ENCODE assay signal across 24 cellular contexts in the genomic region with DNA sequence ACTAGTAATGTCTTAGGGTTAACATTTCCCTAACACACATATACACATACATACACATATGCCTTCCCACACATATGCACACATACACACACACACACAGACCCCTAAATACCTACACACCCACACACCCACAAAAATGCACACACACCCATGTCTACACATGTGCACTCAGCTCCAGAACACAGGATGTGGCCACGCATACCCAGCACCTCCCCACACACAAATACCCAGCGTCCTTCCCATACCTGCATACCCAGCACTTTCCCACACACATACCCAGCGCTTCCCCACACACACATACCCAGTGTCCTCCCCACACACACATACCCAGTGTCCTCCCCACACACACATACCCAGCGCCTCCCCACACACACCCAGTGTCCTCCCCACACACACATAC.
A peak's percentile ranks its signal among the peaks of the same experiment; 100 is the strongest.
DNase-seq lines count a peak whose midpoint lies in the region; ATAC-seq and TF ChIP-seq lines count a peak whose summit lies in the region.
"Had no signal": no experiment of that assay in that cellular context is flagged by ENCODE, and none has a peak within 500 bp of the region (broad histone marks: within the 10 kb centered on the region; RNA-seq: fewer than 3 reads in every experiment).

No MANE protein-coding gene starts in this region.

- H2AFZ ChIP-seq in osteoblast (ENCODE audit: low read length): no peak overlapping the region

- CTCF ChIA-PET in activated CD4-positive, alpha-beta T cell treated with anti-CD3 and anti-CD28 coated beads for 36 hours (lab: Charles Lee): interaction anchor here (0.6 to 1.3 kb wide), 2 partner anchors 439 to 567 kb away, joined by 3 to 4 read pairs; no protein-coding TSS in a partner anchor

- H3K9me3 ChIP-seq in osteoblast (ENCODE audit: low read depth, low read length) (no peaks in the 10 kb centered on the region), SJCRH30 (replicated peaks) (no peaks in the 10 kb centered on the region; the same call in 1 of the 2 replicates)

- H3K27me3 ChIP-seq in osteoblast (ENCODE audit: insufficient read depth, low read length): no peaks in the 10 kb centered on the region
- peaks cover 17% of the 10 kb centered on the region for H3K27me3 ChIP-seq in SJCRH30

- no peaks in the 10 kb centered on the region for H4K20me1 ChIP-seq in osteoblast (ENCODE audit: insufficient read depth, low read length)

- no peaks in the 10 kb centered on the region for H3K79me2 ChIP-seq in osteoblast (ENCODE audit: insufficient read depth, low read length)

- H3K27me3 Mint-ChIP-seq in activated CD4-positive, alpha-beta T cell treated with anti-CD3 and anti-CD28 coated beads for 36 hours: peaks cover 2% of the 10 kb centered on the region
- H3K27me3 Mint-ChIP-seq in activated CD4-positive, alpha-beta T cell treated with anti-CD3 and anti-CD28 coated beads, Interleukin-2, amount 10 ng/mL, durations not matched to agents 24 days and 14 days: no peaks in the 10 kb centered on the region
- peaks cover 2% of the 10 kb centered on the region for H3K27me3 Mint-ChIP-seq in activated naive CD8-positive, alpha-beta T cell treated with anti-CD3 and anti-CD28 coated beads, Interleukin-2, amount 10 ng/mL, durations not matched to agents 7 days and 5 days
- H3K27me3 Mint-ChIP-seq in activated naive CD8-positive, alpha-beta T cell treated with anti-CD3 and anti-CD28 coated beads for 36 hours: no peaks in the 10 kb centered on the region
- H3K27me3 Mint-ChIP-seq in endothelial cell (ENCODE audit: unreplicated experiment): peaks cover 21% of the 10 kb centered on the region
- H3K27me3 Mint-ChIP-seq: B cell had no signal

- H3K4me3 ChIP-seq in osteoblast (ENCODE audit: insufficient read depth, low read length) (no peak overlapping the region), SJCRH30 (no peak overlapping the region)

- H3K27ac ChIP-seq in osteoblast (ENCODE audit: low read depth, low read length) (no peak overlapping the region), SJCRH30 (no peak overlapping the region)
- H3K27ac ChIP-seq: 22Rv1, C4-2B had no signal

- H3K27ac Mint-ChIP-seq in activated CD4-positive, alpha-beta T cell treated with anti-CD3 and anti-CD28 coated beads for 36 hours: no peak overlapping the region
- no peak overlapping the region for H3K27ac Mint-ChIP-seq in activated CD4-positive, alpha-beta T cell treated with anti-CD3 and anti-CD28 coated beads, Interleukin-2, amount 10 ng/mL, durations not matched to agents 24 days and 14 days
- no peak overlapping the region for H3K27ac Mint-ChIP-seq in activated naive CD8-positive, alpha-beta T cell treated with anti-CD3 and anti-CD28 coated beads, Interleukin-2, amount 10 ng/mL, durations not matched to agents 7 days and 5 days
- H3K27ac Mint-ChIP-seq in activated naive CD8-positive, alpha-beta T cell treated with anti-CD3 and anti-CD28 coated beads for 36 hours: no peak overlapping the region
- peak overlapping the region; percentile 70 for H3K27ac Mint-ChIP-seq in endothelial cell (ENCODE audit: unreplicated experiment)
- H3K27ac Mint-ChIP-seq: B cell had no signal

- no peak overlapping the region for H3K4me2 ChIP-seq in osteoblast (ENCODE audit: insufficient read depth, low read length)

- H3K4me1 Mint-ChIP-seq in activated CD4-positive, alpha-beta T cell treated with anti-CD3 and anti-CD28 coated beads for 36 hours: peaks cover 31% of the 10 kb centered on the region
- H3K4me1 Mint-ChIP-seq in activated CD4-positive, alpha-beta T cell treated with anti-CD3 and anti-CD28 coated beads, Interleukin-2, amount 10 ng/mL, durations not matched to agents 24 days and 14 days: peaks cover 12% of the 10 kb centered on the region
- peaks cover 12% of the 10 kb centered on the region for H3K4me1 Mint-ChIP-seq in activated naive CD8-positive, alpha-beta T cell treated with anti-CD3 and anti-CD28 coated beads, Interleukin-2, amount 10 ng/mL, durations not matched to agents 7 days and 5 days
- peaks cover 14% of the 10 kb centered on the region for H3K4me1 Mint-ChIP-seq in activated naive CD8-positive, alpha-beta T cell treated with anti-CD3 and anti-CD28 coated beads for 36 hours
- no peaks in the 10 kb centered on the region for H3K4me1 Mint-ChIP-seq in endothelial cell (ENCODE audit: unreplicated experiment)

- no peaks in the 10 kb centered on the region for H3K4me1 ChIP-seq in osteoblast (ENCODE audit: insufficient read depth, low read length)
- H3K4me1 ChIP-seq in SJCRH30: no peaks in the 10 kb centered on the region

- POLR2A ChIA-PET in activated CD4-positive, alpha-beta T cell treated with anti-CD3 and anti-CD28 coated beads for 36 hours (lab: Charles Lee): no interaction called here
- POLR2A ChIA-PET in activated naive CD8-positive, alpha-beta T cell treated with anti-CD3 and anti-CD28 coated beads, Interleukin-2, amount 10 ng/mL, durations not matched to agents 7 days and 5 days (lab: Charles Lee): no interaction called here

- peak; percentile 23 for ATAC-seq in activated CD4-positive, alpha-beta T cell treated with anti-CD3 and anti-CD28 coated beads for 36 hours
- ATAC-seq in activated naive CD8-positive, alpha-beta T cell treated with anti-CD3 and anti-CD28 coated beads, Interleukin-2, amount 10 ng/mL, durations not matched to agents 7 days and 5 days (ENCODE audit: low read depth): no peak
- no peak for ATAC-seq in GM18517 (IDR thresholded peaks at IDR 0.05; ENCODE audit: unreplicated experiment)
- ATAC-seq: Panc1 had no signal

- no peaks in the 10 kb centered on the region for H3K36me3 Mint-ChIP-seq in activated CD4-positive, alpha-beta T cell treated with anti-CD3 and anti-CD28 coated beads for 36 hours (ENCODE audit: low read depth)
- H3K36me3 Mint-ChIP-seq in activated CD4-positive, alpha-beta T cell treated with anti-CD3 and anti-CD28 coated beads, Interleukin-2, amount 10 ng/mL, durations not matched to agents 24 days and 14 days (ENCODE audit: low read depth): no peaks in the 10 kb centered on the region
- no peaks in the 10 kb centered on the region for H3K36me3 Mint-ChIP-seq in activated naive CD8-positive, alpha-beta T cell treated with anti-CD3 and anti-CD28 coated beads, Interleukin-2, amount 10 ng/mL, durations not matched to agents 7 days and 5 days
- H3K36me3 Mint-ChIP-seq in activated naive CD8-positive, alpha-beta T cell treated with anti-CD3 and anti-CD28 coated beads for 36 hours: no peaks in the 10 kb centered on the region
- H3K36me3 Mint-ChIP-seq in endothelial cell (ENCODE audit: low read depth, unreplicated experiment): peaks cover 16% of the 10 kb centered on the region

- H3K36me3 ChIP-seq in osteoblast (ENCODE audit: insufficient read depth, low read length) (no peaks in the 10 kb centered on the region), SJCRH30 (no peaks in the 10 kb centered on the region)

- no peak overlapping the region for H3K4me3 Mint-ChIP-seq in activated CD4-positive, alpha-beta T cell treated with anti-CD3 and anti-CD28 coated beads for 36 hours
- H3K4me3 Mint-ChIP-seq in activated CD4-positive, alpha-beta T cell treated with anti-CD3 and anti-CD28 coated beads, Interleukin-2, amount 10 ng/mL, durations not matched to agents 24 days and 14 days: no peak overlapping the region
- H3K4me3 Mint-ChIP-seq in activated naive CD8-positive, alpha-beta T cell treated with anti-CD3 and anti-CD28 coated beads, Interleukin-2, amount 10 ng/mL, durations not matched to agents 7 days and 5 days: peak overlapping the region; percentile 2
- no peak overlapping the region for H3K4me3 Mint-ChIP-seq in activated naive CD8-positive, alpha-beta T cell treated with anti-CD3 and anti-CD28 coated beads for 36 hours
- H3K4me3 Mint-ChIP-seq in endothelial cell (ENCODE audit: unreplicated experiment): peak overlapping the region; percentile 59
- H3K4me3 Mint-ChIP-seq: B cell had no signal

- no peak for DNase-seq in activated CD4-positive, alpha-beta T cell treated with anti-CD3 and anti-CD28 coated beads for 36 hours
- DNase-seq in activated CD4-positive, alpha-beta T cell treated with anti-CD3 and anti-CD28 coated beads, Interleukin-2, amount 10 ng/mL, durations not matched to agents 24 days and 14 days: no peak
- no peak for DNase-seq in activated naive CD8-positive, alpha-beta T cell treated with anti-CD3 and anti-CD28 coated beads, Interleukin-2, amount 10 ng/mL, durations not matched to agents 7 days and 5 days
- DNase-seq in activated naive CD8-positive, alpha-beta T cell treated with anti-CD3 and anti-CD28 coated beads for 36 hours: no peak
- no peak for DNase-seq in endothelial cell (ENCODE audit: low spot score)
- DNase-seq in osteoblast (ENCODE audit: insufficient read length, low spot score, missing footprints): peak; percentile 60
- no peak for DNase-seq in SJCRH30
- DNase-seq: Calu3, DMS79 treated with DMSO at 0.1 percent for 48 hours, GF-D8, H7, Karpas-422, NCI-H1092, NCI-H1417 treated with DMSO at 0.1 percent for 48 hours, NCI-H1694 treated with DMSO at 0.1 percent for 48 hours, NCI-H2081, NCI-H2227 treated with DMSO at 0.1 percent for 48 hours, NCI-H526 treated with DMSO at 0.1 percent for 48 hours, SHP77 treated with DMSO at 0.1 percent for 48 hours had no signal

- intact Hi-C loops in activated CD4-positive, alpha-beta T cell treated with anti-CD3 and anti-CD28 coated beads for 36 hours (cut with DNase I, micrococcal nuclease): loop anchor here in 1 of 2 experiments (10.0 kb wide), 2 partner anchors 147 to 257 kb away; no protein-coding TSS in a partner anchor
- intact Hi-C loops in activated CD4-positive, alpha-beta T cell treated with anti-CD3 and anti-CD28 coated beads, Interleukin-2, amount 10 ng/mL, durations not matched to agents 24 days and 14 days (cut with micrococcal nuclease): no loop called here

- H3K9me3 Mint-ChIP-seq in activated CD4-positive, alpha-beta T cell treated with anti-CD3 and anti-CD28 coated beads for 36 hours (ENCODE audit: low read depth): no peaks in the 10 kb centered on the region
- H3K9me3 Mint-ChIP-seq in activated CD4-positive, alpha-beta T cell treated with anti-CD3 and anti-CD28 coated beads, Interleukin-2, amount 10 ng/mL, durations not matched to agents 24 days and 14 days: no peaks in the 10 kb centered on the region
- H3K9me3 Mint-ChIP-seq in activated naive CD8-positive, alpha-beta T cell treated with anti-CD3 and anti-CD28 coated beads, Interleukin-2, amount 10 ng/mL, durations not matched to agents 7 days and 5 days: no peaks in the 10 kb centered on the region
- H3K9me3 Mint-ChIP-seq in activated naive CD8-positive, alpha-beta T cell treated with anti-CD3 and anti-CD28 coated beads for 36 hours: no peaks in the 10 kb centered on the region
- peaks cover 40% of the 10 kb centered on the region for H3K9me3 Mint-ChIP-seq in endothelial cell (ENCODE audit: unreplicated experiment)

- no peak for TF ChIP-seq CTCF in endothelial cell (IDR thresholded peaks at IDR 0.05; ENCODE audit: unreplicated experiment)
- TF ChIP-seq CTCF in osteoblast (IDR thresholded peaks at IDR 0.05; ENCODE audit: extremely low read depth, low read depth, low read length): no peak

Comparison
In these comparisons a context has a peak if more than half of its experiments do, and no peak if none do; other contexts are left out.
1. H3K4me3 Mint-ChIP-seq: peak in activated naive CD8-positive, alpha-beta T cell treated with anti-CD3 and anti-CD28 coated beads, Interleukin-2, amount 10 ng/mL, durations not matched to agents 7 days and 5 days (single experiment) and endothelial cell (single experiment); none in activated CD4-positive, alpha-beta T cell treated with anti-CD3 and anti-CD28 coated beads for 36 hours (single experiment), activated CD4-positive, alpha-beta T cell treated with anti-CD3 and anti-CD28 coated beads, Interleukin-2, amount 10 ng/mL, durations not matched to agents 24 days and 14 days (single experiment) and activated naive CD8-positive, alpha-beta T cell treated with anti-CD3 and anti-CD28 coated beads for 36 hours (single experiment).